In genomic region chr4:3437582-3437936, GRCh38 we compare ENCODE assay signal across 1 cellular context.
TF ChIP-seq lines count a peak whose summit lies in the region.

No MANE protein-coding gene starts in this region.

TF ChIP-seq in IMR-90, 13 proteins besides CTCF, POLR2A, EP300 and RAD21 (continued from another document):
- TF ChIP-seq MAFK (IDR thresholded peaks at IDR 0.05; ENCODE audit: low read depth, low read length) (no peak), MXI1 (IDR thresholded peaks at IDR 0.05; ENCODE audit: borderline replicate concordance, low read depth, low read length) (no peak), RFX5 (IDR thresholded peaks at IDR 0.05; ENCODE audit: low read depth, low read length) (no peak), ELK1 (IDR thresholded peaks at IDR 0.05; ENCODE audit: borderline replicate concordance, low read depth, low read length) (no peak), BHLHE40 (IDR thresholded peaks at IDR 0.05; ENCODE audit: low read depth, low read length) (no peak)
TF ChIP-seq in IMR-90: peak in this region for 0.
